Comparison of ENCODE assay signal across 22 cellular contexts in the genomic region with DNA sequence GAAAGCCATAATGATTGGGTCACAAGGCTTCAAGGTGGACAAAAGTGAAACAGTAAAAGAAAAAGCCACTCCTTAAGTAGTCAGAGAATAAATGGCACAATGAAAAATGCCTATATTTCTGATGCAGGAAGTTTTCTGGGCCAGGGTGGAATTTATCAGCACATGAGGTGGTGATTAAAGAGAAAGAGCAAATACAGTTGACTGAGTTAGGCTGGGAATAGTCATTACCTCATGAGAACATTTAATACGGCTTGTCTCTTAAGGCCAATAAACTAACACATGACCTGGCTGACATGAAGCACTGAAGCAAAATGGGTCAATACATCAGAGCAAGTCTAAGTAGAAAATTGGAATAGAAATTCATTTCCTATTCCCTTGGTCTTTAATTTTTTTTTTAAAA.
"Had no signal": no experiment of that assay in that cellular context is flagged by ENCODE, and none has a peak within 500 bp of the region (broad histone marks: within the 10 kb centered on the region; RNA-seq: fewer than 3 reads in every experiment).

No MANE protein-coding gene starts in this region.

- H3K27me3 ChIP-seq: gastrocnemius medialis, right lobe of liver, stomach, thyroid gland, vagina had no signal

- H3K27ac ChIP-seq: gastrocnemius medialis, psoas muscle, right lobe of liver, thyroid gland, vagina had no signal

- H3K4me1 Mint-ChIP-seq: memory B cell, natural killer cell had no signal

- H3K9me3 ChIP-seq: gastrocnemius medialis, psoas muscle, right lobe of liver, stomach, thyroid gland, vagina had no signal

- H3K27me3 Mint-ChIP-seq: effector memory CD8-positive, alpha-beta T cell; memory B cell had no signal

- DNase-seq: cortex of kidney; effector memory CD8-positive, alpha-beta T cell; foreskin fibroblast; gastrocnemius medialis; head of caudate nucleus; kidney; natural killer cell; psoas muscle; right lobe of liver; stimulated activated CD4-positive, alpha-beta T cell treated with anti-CD3 and anti-CD28 coated beads, Interleukin-12 subunit alpha, Interleukin-12 subunit beta, amount 100 ng/mL, for 4 hours; stimulated activated CD4-positive, alpha-beta T cell treated with anti-CD3 and anti-CD28 coated beads, Interleukin-1b, Interleukin-23, amount 100 ng/mL, for 48 hours; stimulated activated CD4-positive, alpha-beta T cell treated with anti-CD3 and anti-CD28 coated beads, Interleukin-4, amount 100 ng/mL, for 1 hour; stimulated activated CD8-positive, alpha-beta memory T cell treated with anti-CD3 and anti-CD28 coated beads, Interleukin-4, amount 100 ng/mL, for 48 hours; stimulated activated naive CD4-positive, alpha-beta T cell; stomach; thyroid gland; trophoblast cell had no signal

- H3K4me1 ChIP-seq: gastrocnemius medialis, psoas muscle, right lobe of liver, thyroid gland, vagina had no signal

- H3K36me3 Mint-ChIP-seq: memory B cell, natural killer cell had no signal

- ATAC-seq: effector memory CD8-positive, alpha-beta T cell; gastrocnemius medialis; left lobe of liver; natural killer cell; psoas muscle; right lobe of liver had no signal

- H3K27ac Mint-ChIP-seq: effector memory CD8-positive, alpha-beta T cell; memory B cell; natural killer cell had no signal

- H3K36me3 ChIP-seq: gastrocnemius medialis, right lobe of liver, stomach, thyroid gland, vagina had no signal

- H3K4me3 Mint-ChIP-seq: effector memory CD8-positive, alpha-beta T cell; memory B cell; natural killer cell had no signal

- H3K4me2 ChIP-seq: smooth muscle cell had no signal

- H3K4me3 ChIP-seq: gastrocnemius medialis, lung, psoas muscle, right lobe of liver, smooth muscle cell, stomach, thyroid gland, vagina had no signal
